ENCODE assay signal across 1 cellular context in the genomic region with DNA sequence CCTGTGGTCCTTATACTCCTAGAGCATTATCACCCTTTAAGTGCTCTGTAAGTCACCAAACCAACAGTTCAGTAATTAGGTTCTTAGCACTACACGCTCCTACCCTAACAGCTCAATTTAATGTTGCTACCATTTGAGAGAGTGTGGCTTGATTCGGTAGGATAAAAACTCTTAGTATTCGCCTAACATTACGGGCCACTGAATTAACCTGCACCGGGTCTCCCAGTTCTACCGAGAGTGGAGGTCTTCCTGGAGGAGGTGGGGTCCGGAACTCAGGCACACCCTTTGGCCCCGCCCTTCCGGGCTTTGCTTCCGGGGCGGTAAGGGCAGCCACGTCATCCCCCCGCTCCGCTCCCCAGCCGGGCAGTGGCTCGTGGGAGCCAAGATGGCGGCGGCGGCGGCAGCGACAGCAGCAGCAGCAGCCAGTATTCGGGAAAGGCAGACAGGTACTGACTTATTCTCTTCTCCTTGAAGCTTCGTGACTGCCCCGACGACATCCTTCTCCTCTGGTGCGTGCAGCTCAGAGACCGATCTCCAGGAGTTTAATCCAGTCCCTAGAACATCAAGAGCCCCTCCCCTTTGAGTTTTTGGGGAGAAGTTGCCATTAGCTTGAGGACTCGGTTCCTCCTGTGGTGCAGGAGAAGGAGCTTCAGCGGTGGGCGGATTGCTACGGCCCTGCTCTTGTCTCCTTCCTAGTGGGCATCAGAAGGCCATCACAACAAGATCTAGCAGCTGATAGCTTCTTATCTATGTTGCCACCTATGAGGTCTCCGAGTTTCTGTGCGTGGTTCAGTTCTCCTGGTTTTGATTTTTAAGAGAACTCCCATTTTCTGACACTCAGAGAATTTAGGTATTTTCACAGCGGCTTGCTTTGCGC.
TF ChIP-seq lines count a peak whose summit lies in the region.

A gene with protein sequence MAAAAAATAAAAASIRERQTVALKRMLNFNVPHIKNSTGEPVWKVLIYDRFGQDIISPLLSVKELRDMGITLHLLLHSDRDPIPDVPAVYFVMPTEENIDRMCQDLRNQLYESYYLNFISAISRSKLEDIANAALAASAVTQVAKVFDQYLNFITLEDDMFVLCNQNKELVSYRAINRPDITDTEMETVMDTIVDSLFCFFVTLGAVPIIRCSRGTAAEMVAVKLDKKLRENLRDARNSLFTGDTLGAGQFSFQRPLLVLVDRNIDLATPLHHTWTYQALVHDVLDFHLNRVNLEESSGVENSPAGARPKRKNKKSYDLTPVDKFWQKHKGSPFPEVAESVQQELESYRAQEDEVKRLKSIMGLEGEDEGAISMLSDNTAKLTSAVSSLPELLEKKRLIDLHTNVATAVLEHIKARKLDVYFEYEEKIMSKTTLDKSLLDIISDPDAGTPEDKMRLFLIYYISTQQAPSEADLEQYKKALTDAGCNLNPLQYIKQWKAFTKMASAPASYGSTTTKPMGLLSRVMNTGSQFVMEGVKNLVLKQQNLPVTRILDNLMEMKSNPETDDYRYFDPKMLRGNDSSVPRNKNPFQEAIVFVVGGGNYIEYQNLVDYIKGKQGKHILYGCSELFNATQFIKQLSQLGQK (plus strand): TSS at position 366 of the 877 bp plus-strand sequence. CDS start 20 bp downstream, at position 386.

TF ChIP-seq in HEK293, 187 proteins besides CTCF, POLR2A, EP300 and RAD21 (continues in another document):
- TF ChIP-seq, protein P1, sequence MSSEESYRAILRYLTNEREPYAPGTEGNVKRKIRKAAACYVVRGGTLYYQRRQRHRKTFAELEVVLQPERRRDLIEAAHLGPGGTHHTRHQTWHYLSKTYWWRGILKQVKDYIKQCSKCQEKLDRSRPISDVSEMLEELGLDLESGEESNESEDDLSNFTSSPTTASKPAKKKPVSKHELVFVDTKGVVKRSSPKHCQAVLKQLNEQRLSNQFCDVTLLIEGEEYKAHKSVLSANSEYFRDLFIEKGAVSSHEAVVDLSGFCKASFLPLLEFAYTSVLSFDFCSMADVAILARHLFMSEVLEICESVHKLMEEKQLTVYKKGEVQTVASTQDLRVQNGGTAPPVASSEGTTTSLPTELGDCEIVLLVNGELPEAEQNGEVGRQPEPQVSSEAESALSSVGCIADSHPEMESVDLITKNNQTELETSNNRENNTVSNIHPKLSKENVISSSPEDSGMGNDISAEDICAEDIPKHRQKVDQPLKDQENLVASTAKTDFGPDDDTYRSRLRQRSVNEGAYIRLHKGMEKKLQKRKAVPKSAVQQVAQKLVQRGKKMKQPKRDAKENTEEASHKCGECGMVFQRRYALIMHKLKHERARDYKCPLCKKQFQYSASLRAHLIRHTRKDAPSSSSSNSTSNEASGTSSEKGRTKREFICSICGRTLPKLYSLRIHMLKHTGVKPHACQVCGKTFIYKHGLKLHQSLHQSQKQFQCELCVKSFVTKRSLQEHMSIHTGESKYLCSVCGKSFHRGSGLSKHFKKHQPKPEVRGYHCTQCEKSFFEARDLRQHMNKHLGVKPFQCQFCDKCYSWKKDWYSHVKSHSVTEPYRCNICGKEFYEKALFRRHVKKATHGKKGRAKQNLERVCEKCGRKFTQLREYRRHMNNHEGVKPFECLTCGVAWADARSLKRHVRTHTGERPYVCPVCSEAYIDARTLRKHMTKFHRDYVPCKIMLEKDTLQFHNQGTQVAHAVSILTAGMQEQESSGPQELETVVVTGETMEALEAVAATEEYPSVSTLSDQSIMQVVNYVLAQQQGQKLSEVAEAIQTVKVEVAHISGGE (tag by site-specific recombination; conservative IDR thresholded peaks at IDR 0.05; ENCODE audit: low read depth): peak; percentile 90
- TF ChIP-seq ZNF202 (tag by site-specific recombination; IDR thresholded peaks at IDR 0.05; ENCODE audit: borderline replicate concordance) (no peak), ZBTB7A (tag by site-specific recombination; IDR thresholded peaks at IDR 0.05; ENCODE audit: low read depth) (no peak), REPIN1 (tag by site-specific recombination; IDR thresholded peaks at IDR 0.05; ENCODE audit: low read depth) (no peak), ZSCAN23 (tag by site-specific recombination; IDR thresholded peaks at IDR 0.05) (no peak; the same call in 1 of the 2 replicates), ZBTB20 (tag by site-specific recombination; IDR thresholded peaks at IDR 0.05) (0 out of 2 replicates have a peak, but pooled peaks have one; percentile 21), KLF8 (tag by site-specific recombination; IDR thresholded peaks at IDR 0.05) (peak; percentile 98), ZFHX2 (tag by site-specific recombination; conservative IDR thresholded peaks at IDR 0.05) (peak; percentile 32; the same call in 1 of the 2 replicates), ZNF24 (tag by site-specific recombination; IDR thresholded peaks at IDR 0.05) (no peak; the same call in 1 of the 2 replicates), ZNF174 (tag by site-specific recombination; IDR thresholded peaks at IDR 0.05) (no peak), ZNF19 (tag by site-specific recombination; IDR thresholded peaks at IDR 0.05; ENCODE audit: low read depth) (no peak), HOXC10 (CRISPR knock-in tag; IDR thresholded peaks at IDR 0.05) (no peak), SETDB1 (IDR thresholded peaks at IDR 0.05; ENCODE audit: insufficient read length, low read length) (peak; percentile 35), GLIS2 (tag by site-specific recombination; IDR thresholded peaks at IDR 0.05) (no peak; the same call in 1 of the 2 replicates), ZNF146 (tag by site-specific recombination; IDR thresholded peaks at IDR 0.05) (no peak), ZNF785 (tag by site-specific recombination; IDR thresholded peaks at IDR 0.05) (no peak), ZNF530 (tag by site-specific recombination; IDR thresholded peaks at IDR 0.05; ENCODE audit: low read depth) (no peak), ZSCAN16 (tag by site-specific recombination; IDR thresholded peaks at IDR 0.05) (no peak), ZNF624 (tag by site-specific recombination; IDR thresholded peaks at IDR 0.05) (no peak), GLIS1 (tag by site-specific recombination; IDR thresholded peaks at IDR 0.05) (peak; percentile 79), ZNF10 (tag by site-specific recombination; IDR thresholded peaks at IDR 0.05) (no peak), ZNF521 (tag by site-specific recombination; IDR thresholded peaks at IDR 0.05) (no peak), ZFP41 (tag by site-specific recombination; IDR thresholded peaks at IDR 0.05; ENCODE audit: borderline replicate concordance) (no peak), ZNF629 (tag by site-specific recombination; IDR thresholded peaks at IDR 0.05) (peak; percentile 91), ZNF529 (tag by site-specific recombination; IDR thresholded peaks at IDR 0.05; ENCODE audit: insufficient replicate concordance) (no peak), ZNF426 (tag by site-specific recombination; IDR thresholded peaks at IDR 0.05) (no peak), ZNF560 (tag by site-specific recombination; IDR thresholded peaks at IDR 0.05; ENCODE audit: borderline replicate concordance) (no peak), ZFP69B (tag by site-specific recombination; IDR thresholded peaks at IDR 0.05) (0 out of 2 replicates have a peak, but pooled peaks have one; percentile 16), ZNF76 (tag by site-specific recombination; IDR thresholded peaks at IDR 0.05; ENCODE audit: borderline replicate concordance, low read depth) (peak; percentile 79; the same call in 1 of the 2 replicates), ZNF175 (tag by site-specific recombination; IDR thresholded peaks at IDR 0.05) (no peak), HOXA7 (CRISPR knock-in tag; IDR thresholded peaks at IDR 0.05; ENCODE audit: borderline replicate concordance) (no peak), YY2 (tag by site-specific recombination; IDR thresholded peaks at IDR 0.05) (no peak; the same call in none of the 2 replicates), KLF10 (tag by site-specific recombination; IDR thresholded peaks at IDR 0.05) (peak; percentile 81), ZNF133 (tag by site-specific recombination; IDR thresholded peaks at IDR 0.05) (no peak), ZNF501 (tag by site-specific recombination; IDR thresholded peaks at IDR 0.05) (peak; percentile 73; the same call in 1 of the 2 replicates), ZNF239 (tag by site-specific recombination; IDR thresholded peaks at IDR 0.05) (no peak), ZNF561 (tag by site-specific recombination; IDR thresholded peaks at IDR 0.05; ENCODE audit: borderline replicate concordance) (0 out of 2 replicates have a peak, but pooled peaks have one; percentile 60), ZNF555 (tag by site-specific recombination; conservative IDR thresholded peaks at IDR 0.05) (no peak)
- TF ChIP-seq, protein P2, sequence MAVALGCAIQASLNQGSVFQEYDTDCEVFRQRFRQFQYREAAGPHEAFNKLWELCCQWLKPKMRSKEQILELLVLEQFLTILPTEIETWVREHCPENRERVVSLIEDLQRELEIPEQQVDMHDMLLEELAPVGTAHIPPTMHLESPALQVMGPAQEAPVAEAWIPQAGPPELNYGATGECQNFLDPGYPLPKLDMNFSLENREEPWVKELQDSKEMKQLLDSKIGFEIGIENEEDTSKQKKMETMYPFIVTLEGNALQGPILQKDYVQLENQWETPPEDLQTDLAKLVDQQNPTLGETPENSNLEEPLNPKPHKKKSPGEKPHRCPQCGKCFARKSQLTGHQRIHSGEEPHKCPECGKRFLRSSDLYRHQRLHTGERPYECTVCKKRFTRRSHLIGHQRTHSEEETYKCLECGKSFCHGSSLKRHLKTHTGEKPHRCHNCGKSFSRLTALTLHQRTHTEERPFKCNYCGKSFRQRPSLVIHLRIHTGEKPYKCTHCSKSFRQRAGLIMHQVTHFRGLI (tag by site-specific recombination; IDR thresholded peaks at IDR 0.05): no peak
- TF ChIP-seq, protein P3, sequence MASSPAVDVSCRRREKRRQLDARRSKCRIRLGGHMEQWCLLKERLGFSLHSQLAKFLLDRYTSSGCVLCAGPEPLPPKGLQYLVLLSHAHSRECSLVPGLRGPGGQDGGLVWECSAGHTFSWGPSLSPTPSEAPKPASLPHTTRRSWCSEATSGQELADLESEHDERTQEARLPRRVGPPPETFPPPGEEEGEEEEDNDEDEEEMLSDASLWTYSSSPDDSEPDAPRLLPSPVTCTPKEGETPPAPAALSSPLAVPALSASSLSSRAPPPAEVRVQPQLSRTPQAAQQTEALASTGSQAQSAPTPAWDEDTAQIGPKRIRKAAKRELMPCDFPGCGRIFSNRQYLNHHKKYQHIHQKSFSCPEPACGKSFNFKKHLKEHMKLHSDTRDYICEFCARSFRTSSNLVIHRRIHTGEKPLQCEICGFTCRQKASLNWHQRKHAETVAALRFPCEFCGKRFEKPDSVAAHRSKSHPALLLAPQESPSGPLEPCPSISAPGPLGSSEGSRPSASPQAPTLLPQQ (tag by site-specific recombination; IDR thresholded peaks at IDR 0.05): peak; percentile 74
- TF ChIP-seq, protein P4, sequence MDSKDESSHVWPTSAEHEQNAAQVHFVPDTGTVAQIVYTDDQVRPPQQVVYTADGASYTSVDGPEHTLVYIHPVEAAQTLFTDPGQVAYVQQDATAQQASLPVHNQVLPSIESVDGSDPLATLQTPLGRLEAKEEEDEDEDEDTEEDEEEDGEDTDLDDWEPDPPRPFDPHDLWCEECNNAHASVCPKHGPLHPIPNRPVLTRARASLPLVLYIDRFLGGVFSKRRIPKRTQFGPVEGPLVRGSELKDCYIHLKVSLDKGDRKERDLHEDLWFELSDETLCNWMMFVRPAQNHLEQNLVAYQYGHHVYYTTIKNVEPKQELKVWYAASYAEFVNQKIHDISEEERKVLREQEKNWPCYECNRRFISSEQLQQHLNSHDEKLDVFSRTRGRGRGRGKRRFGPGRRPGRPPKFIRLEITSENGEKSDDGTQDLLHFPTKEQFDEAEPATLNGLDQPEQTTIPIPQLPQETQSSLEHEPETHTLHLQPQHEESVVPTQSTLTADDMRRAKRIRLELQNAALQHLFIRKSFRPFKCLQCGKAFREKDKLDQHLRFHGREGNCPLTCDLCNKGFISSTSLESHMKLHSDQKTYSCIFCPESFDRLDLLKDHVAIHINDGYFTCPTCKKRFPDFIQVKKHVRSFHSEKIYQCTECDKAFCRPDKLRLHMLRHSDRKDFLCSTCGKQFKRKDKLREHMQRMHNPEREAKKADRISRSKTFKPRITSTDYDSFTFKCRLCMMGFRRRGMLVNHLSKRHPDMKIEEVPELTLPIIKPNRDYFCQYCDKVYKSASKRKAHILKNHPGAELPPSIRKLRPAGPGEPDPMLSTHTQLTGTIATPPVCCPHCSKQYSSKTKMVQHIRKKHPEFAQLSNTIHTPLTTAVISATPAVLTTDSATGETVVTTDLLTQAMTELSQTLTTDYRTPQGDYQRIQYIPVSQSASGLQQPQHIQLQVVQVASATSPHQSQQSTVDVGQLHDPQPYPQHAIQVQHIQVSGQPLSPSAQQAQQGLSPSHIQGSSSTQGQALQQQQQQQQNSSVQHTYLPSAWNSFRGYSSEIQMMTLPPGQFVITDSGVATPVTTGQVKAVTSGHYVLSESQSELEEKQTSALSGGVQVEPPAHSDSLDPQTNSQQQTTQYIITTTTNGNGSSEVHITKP (tag by site-specific recombination; IDR thresholded peaks at IDR 0.05): peak; percentile 28; the same call in 1 of the 2 replicates
- TF ChIP-seq, protein P5, sequence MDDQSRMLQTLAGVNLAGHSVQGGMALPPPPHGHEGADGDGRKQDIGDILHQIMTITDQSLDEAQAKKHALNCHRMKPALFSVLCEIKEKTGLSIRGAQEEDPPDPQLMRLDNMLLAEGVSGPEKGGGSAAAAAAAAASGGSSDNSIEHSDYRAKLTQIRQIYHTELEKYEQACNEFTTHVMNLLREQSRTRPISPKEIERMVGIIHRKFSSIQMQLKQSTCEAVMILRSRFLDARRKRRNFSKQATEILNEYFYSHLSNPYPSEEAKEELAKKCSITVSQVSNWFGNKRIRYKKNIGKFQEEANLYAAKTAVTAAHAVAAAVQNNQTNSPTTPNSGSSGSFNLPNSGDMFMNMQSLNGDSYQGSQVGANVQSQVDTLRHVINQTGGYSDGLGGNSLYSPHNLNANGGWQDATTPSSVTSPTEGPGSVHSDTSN (CRISPR knock-in tag; IDR thresholded peaks at IDR 0.05): 0 out of 2 replicates have a peak, but pooled peaks have one; percentile 37
- TF ChIP-seq, protein P6, sequence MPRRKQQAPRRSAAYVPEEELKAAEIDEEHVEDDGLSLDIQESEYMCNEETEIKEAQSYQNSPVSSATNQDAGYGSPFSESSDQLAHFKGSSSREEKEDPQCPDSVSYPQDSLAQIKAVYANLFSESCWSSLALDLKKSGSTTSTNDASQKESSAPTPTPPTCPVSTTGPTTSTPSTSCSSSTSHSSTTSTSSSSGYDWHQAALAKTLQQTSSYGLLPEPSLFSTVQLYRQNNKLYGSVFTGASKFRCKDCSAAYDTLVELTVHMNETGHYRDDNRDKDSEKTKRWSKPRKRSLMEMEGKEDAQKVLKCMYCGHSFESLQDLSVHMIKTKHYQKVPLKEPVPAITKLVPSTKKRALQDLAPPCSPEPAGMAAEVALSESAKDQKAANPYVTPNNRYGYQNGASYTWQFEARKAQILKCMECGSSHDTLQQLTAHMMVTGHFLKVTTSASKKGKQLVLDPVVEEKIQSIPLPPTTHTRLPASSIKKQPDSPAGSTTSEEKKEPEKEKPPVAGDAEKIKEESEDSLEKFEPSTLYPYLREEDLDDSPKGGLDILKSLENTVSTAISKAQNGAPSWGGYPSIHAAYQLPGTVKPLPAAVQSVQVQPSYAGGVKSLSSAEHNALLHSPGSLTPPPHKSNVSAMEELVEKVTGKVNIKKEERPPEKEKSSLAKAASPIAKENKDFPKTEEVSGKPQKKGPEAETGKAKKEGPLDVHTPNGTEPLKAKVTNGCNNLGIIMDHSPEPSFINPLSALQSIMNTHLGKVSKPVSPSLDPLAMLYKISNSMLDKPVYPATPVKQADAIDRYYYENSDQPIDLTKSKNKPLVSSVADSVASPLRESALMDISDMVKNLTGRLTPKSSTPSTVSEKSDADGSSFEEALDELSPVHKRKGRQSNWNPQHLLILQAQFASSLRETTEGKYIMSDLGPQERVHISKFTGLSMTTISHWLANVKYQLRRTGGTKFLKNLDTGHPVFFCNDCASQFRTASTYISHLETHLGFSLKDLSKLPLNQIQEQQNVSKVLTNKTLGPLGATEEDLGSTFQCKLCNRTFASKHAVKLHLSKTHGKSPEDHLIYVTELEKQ (tag by site-specific recombination; IDR thresholded peaks at IDR 0.05; ENCODE audit: borderline replicate concordance): no peak; the same call in 1 of the 2 replicates
